23 cellular contexts compared by ENCODE assay signal in the genomic region with DNA sequence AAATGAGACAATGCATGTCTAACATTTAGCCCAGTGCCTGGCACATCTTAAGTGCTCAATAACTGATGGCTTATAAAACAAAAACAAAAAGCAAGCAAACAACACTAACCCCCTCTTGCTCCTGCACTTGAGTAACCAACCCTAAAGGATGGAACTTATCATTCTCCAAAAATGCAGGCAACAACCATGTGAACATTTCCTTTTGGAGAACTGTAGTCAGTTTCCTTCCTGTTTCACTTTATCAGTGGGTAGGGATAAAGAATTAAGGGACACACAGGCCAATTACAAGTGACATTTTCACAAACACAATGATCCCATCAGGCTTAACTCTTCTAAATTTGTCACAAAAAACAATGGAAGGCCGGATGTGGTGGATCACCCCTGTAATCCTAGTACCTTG.
"Had no signal": no experiment of that assay in that cellular context is flagged by ENCODE, and none has a peak within 500 bp of the region (broad histone marks: within the 10 kb centered on the region; RNA-seq: fewer than 3 reads in every experiment).

No MANE protein-coding gene starts in this region.

- H3K36me3 Mint-ChIP-seq: activated naive CD8-positive, alpha-beta T cell treated with anti-CD3 and anti-CD28 coated beads for 36 hours; immature natural killer cell; natural killer cell had no signal

- H3K27ac Mint-ChIP-seq: activated naive CD8-positive, alpha-beta T cell treated with anti-CD3 and anti-CD28 coated beads for 36 hours; activated T-helper 17 cell treated with anti-CD3 and anti-CD28 coated beads, Interleukin-2, amount 50 U/mL, for 72 hours; dendritic cell treated with granulocyte-macrophage colony-stimulating factor and Interleukin-4, amounts not matched to agents 40 ng/mL and 50 ng/mL, for 4 days; effector memory CD8-positive, alpha-beta T cell; immature natural killer cell; natural killer cell had no signal

- H3K4me3 Mint-ChIP-seq: activated naive CD8-positive, alpha-beta T cell treated with anti-CD3 and anti-CD28 coated beads for 36 hours; activated T-helper 17 cell treated with anti-CD3 and anti-CD28 coated beads, Interleukin-2, amount 50 U/mL, for 72 hours; dendritic cell treated with granulocyte-macrophage colony-stimulating factor and Interleukin-4, amounts not matched to agents 40 ng/mL and 50 ng/mL, for 4 days; effector memory CD8-positive, alpha-beta T cell; immature natural killer cell; natural killer cell had no signal

- H3K27ac ChIP-seq: cardiac muscle cell, gastrocnemius medialis, neutrophil, pancreas, tibial artery had no signal

- H3K4me1 Mint-ChIP-seq: activated naive CD8-positive, alpha-beta T cell treated with anti-CD3 and anti-CD28 coated beads for 36 hours; activated T-helper 17 cell treated with anti-CD3 and anti-CD28 coated beads, Interleukin-2, amount 50 U/mL, for 72 hours; immature natural killer cell; natural killer cell had no signal

- FAIRE-seq: pancreas, TTC549 had no signal

- H3K4me1 ChIP-seq: gastrocnemius medialis, pancreas, tibial artery had no signal

- DNase-seq: activated CD4-positive, alpha-beta T cell treated with anti-CD3 and anti-CD28 coated beads, Interleukin-2, amount 50 U/mL, for 48 hours; activated naive CD4-positive, alpha-beta T cell; activated naive CD8-positive, alpha-beta T cell treated with anti-CD3 and anti-CD28 coated beads for 36 hours; activated T-cell treated with anti-CD3 and anti-CD28 coated beads, Interleukin-2, amount 50 U/mL, for 1 hour; amniotic stem cell; effector memory CD8-positive, alpha-beta T cell; erythroblast; gastrocnemius medialis; heart right ventricle; immature natural killer cell; kidney glomerular epithelial cell; natural killer cell; pancreas; retina; stimulated activated CD4-positive, alpha-beta T cell treated with anti-CD3 and anti-CD28 coated beads, Interleukin-12 subunit alpha, Interleukin-12 subunit beta, amount 100 ng/mL, for 4 hours; stimulated activated CD4-positive, alpha-beta T cell treated with anti-CD3 and anti-CD28 coated beads, Interleukin-2, amount 100 ng/mL, for 24 hours; stimulated activated naive CD4-positive, alpha-beta T cell treated with Interleukin-2 at 50 U/mL for 16 hours; tibial artery had no signal

- H3K27me3 Mint-ChIP-seq: activated naive CD8-positive, alpha-beta T cell treated with anti-CD3 and anti-CD28 coated beads for 36 hours; activated T-helper 17 cell treated with anti-CD3 and anti-CD28 coated beads, Interleukin-2, amount 50 U/mL, for 72 hours; effector memory CD8-positive, alpha-beta T cell had no signal

- H3K27me3 ChIP-seq: cardiac muscle cell, gastrocnemius medialis, heart right ventricle, neutrophil, pancreas, tibial artery had no signal

- H3K4me3 ChIP-seq: cardiac muscle cell, gastrocnemius medialis, heart right ventricle, pancreas, tibial artery had no signal

- H3K9me3 ChIP-seq: gastrocnemius medialis, heart right ventricle, neutrophil, pancreas, tibial artery had no signal

- H3K36me3 ChIP-seq: neutrophil had no signal

- H3K9me3 Mint-ChIP-seq: activated naive CD8-positive, alpha-beta T cell treated with anti-CD3 and anti-CD28 coated beads for 36 hours; activated T-helper 17 cell treated with anti-CD3 and anti-CD28 coated beads, Interleukin-2, amount 50 U/mL, for 72 hours; dendritic cell treated with granulocyte-macrophage colony-stimulating factor and Interleukin-4, amounts not matched to agents 40 ng/mL and 50 ng/mL, for 4 days; effector memory CD8-positive, alpha-beta T cell; immature natural killer cell; natural killer cell had no signal
